Comparison of ENCODE assay signal across 8 cellular contexts in the genomic region with DNA sequence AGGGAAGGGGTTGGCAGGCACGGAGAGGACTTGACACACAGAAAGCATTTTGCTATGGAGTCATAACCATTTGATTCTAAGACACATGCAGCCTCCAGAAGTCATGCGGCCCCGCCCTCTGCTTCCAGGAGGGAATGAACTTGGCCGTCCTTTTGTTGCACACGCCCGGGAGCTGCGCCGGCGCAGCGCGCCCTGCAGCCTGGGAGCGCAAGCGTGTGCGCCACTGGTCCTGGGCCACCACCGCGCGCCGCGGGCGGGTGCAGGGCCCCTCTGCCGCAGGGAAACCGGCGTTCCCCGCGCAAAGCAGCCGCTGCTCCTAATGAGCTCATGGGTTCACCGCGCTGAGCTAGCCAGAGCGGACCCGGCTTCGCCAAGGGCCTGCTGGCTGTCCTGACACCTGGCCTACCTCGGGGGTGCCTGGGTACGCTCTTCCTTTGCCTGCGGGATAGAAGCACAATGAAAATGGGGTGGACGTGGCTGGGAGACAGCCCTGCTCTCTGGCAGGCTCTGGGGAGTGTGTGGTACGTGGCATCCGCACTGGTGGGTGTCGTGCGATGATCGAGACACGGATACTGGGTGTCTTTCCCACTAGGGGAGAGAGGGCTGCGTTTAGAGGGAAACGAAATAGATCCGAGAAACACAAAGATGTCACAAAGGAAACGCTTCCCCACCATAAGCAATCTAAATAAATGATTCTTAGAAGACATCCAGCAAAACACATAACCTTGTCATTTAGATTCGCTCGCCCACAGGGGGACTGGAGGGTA. TPM values are rescaled to one million over a fixed set of nuclear protein-coding genes. Genes with fewer than 3 reads are reported as not detected.
DNase-seq lines count a peak whose midpoint lies in the region; ATAC-seq and TF ChIP-seq lines count a peak whose summit lies in the region.

No MANE protein-coding gene starts in this region.

- H3K36me3 ChIP-seq in muscle layer of duodenum (ENCODE audit: control insufficient read depth in 1 of 2, insufficient read depth in 2 of 2, low read length in 2 of 2), result no peaks in the 10 kb centered on the region
- no peaks in the 10 kb centered on the region for H3K36me3 ChIP-seq in thoracic aorta

- peak; percentile 82 for DNase-seq in Ammon's horn (ENCODE audit: low spot score)
- DNase-seq in GM20000 (ENCODE audit: low spot score), result peak; percentile 67
- peak; percentile 19 for DNase-seq in NCI-H524 treated with DMSO at 0.1 percent for 48 hours (lab: John Stamatoyannopoulos, UW)
- DNase-seq in fibroblast of the aortic adventitia (ENCODE audit: low read depth), result peak; percentile 86
- peak; percentile 43 for DNase-seq in thoracic aorta (ENCODE audit: low spot score)
- DNase-seq in GF-D8 (lab: John Stamatoyannopoulos, UW), result no peak

- H3K4me1 Mint-ChIP-seq in activated T-helper 17 cell treated with anti-CD3 and anti-CD28 coated beads, Interleukin-2, amount 50 U/mL, for 72 hours, result peaks cover 8% of the 10 kb centered on the region

- no peak for TF ChIP-seq CTCF in GM20000 (IDR thresholded peaks at IDR 0.05; ENCODE audit: extremely low read depth, missing control alignments)
- TF ChIP-seq CTCF in fibroblast of the aortic adventitia (IDR thresholded peaks at IDR 0.05; ENCODE audit: insufficient read depth, low read length), result no peak
- TF ChIP-seq CTCF in thoracic aorta (IDR thresholded peaks at IDR 0.05), result no peak

- H3K4me1 ChIP-seq in muscle layer of duodenum (ENCODE audit: control insufficient read depth in 1 of 2, insufficient read depth in 2 of 2, low read length in 2 of 2), result peaks cover 4 to 19% of the 10 kb centered on the region in 2 donors
- H3K4me1 ChIP-seq in thoracic aorta (ENCODE audit: control insufficient read depth in 1 of 2, low read depth in 2 of 2), result peaks cover 15 to 17% of the 10 kb centered on the region in 2 donors

- ATAC-seq in activated T-helper 17 cell treated with anti-CD3 and anti-CD28 coated beads, Interleukin-2, amount 50 U/mL, for 72 hours (replicated peaks), result peak; percentile 45
- peak; percentile 74 for ATAC-seq in thoracic aorta (ENCODE audit: insufficient number of reproducible peaks, low FRiP score, low read depth)

- H3K36me3 Mint-ChIP-seq in activated T-helper 17 cell treated with anti-CD3 and anti-CD28 coated beads, Interleukin-2, amount 50 U/mL, for 72 hours (ENCODE audit: low read depth), result no peaks in the 10 kb centered on the region

- H3K27ac ChIP-seq in muscle layer of duodenum (ENCODE audit: low read length) (peak overlapping the region; percentile 82), thoracic aorta (peak overlapping the region; percentile 71)

- peaks cover 23% of the 10 kb centered on the region for H3K27me3 Mint-ChIP-seq in activated T-helper 17 cell treated with anti-CD3 and anti-CD28 coated beads, Interleukin-2, amount 50 U/mL, for 72 hours

- no peak overlapping the region for H3K27ac Mint-ChIP-seq in activated T-helper 17 cell treated with anti-CD3 and anti-CD28 coated beads, Interleukin-2, amount 50 U/mL, for 72 hours

- no peaks in the 10 kb centered on the region for H3K9me3 Mint-ChIP-seq in activated T-helper 17 cell treated with anti-CD3 and anti-CD28 coated beads, Interleukin-2, amount 50 U/mL, for 72 hours

- H3K4me3 Mint-ChIP-seq in activated T-helper 17 cell treated with anti-CD3 and anti-CD28 coated beads, Interleukin-2, amount 50 U/mL, for 72 hours, result peak overlapping the region; percentile 84

- H3K4me3 ChIP-seq in fibroblast of the aortic adventitia (ENCODE audit: low read depth, low read length) (peak overlapping the region; percentile 68), muscle layer of duodenum (ENCODE audit: low read depth in 1 of 2, low read length in 2 of 2) (peak overlapping the region; percentile 76 to 86), thoracic aorta (peak overlapping the region; percentile 95)

- H3K27me3 ChIP-seq in muscle layer of duodenum (ENCODE audit: low read depth, low read length) (peaks cover 4% of the 10 kb centered on the region), thoracic aorta (replicated peaks; ENCODE audit: insufficient read depth) (no peaks in the 10 kb centered on the region)

- H3K9me3 ChIP-seq in muscle layer of duodenum (ENCODE audit: control insufficient read depth in 1 of 2, low read length in 2 of 2) (no peaks in the 10 kb centered on the region), thoracic aorta (no peaks in the 10 kb centered on the region)

RNA-seq across cellular contexts. Expression of gene MICAL3, which starts 0.7 kb away (rescaled TPM):
- total RNA-seq in activated T-helper 17 cell treated with anti-CD3 and anti-CD28 coated beads, Interleukin-2, amount 50 U/mL, for 72 hours, result 10 to 100 TPM; 28.7 to 38.5 TPM
- total RNA-seq in fibroblast of the aortic adventitia (ENCODE audit: low replicate concordance) (18.8 and 20.5 TPM in 2 replicates), thoracic aorta (10 to 100 TPM; 45.2 to 78.0 TPM)

RNA-seq across cellular contexts. Expression of gene PEX26, which starts 54.1 kb away (rescaled TPM):
- 10 to 100 TPM; 53.4 to 70.5 TPM for total RNA-seq in activated T-helper 17 cell treated with anti-CD3 and anti-CD28 coated beads, Interleukin-2, amount 50 U/mL, for 72 hours
- total RNA-seq in fibroblast of the aortic adventitia (ENCODE audit: low replicate concordance), result 26.1 and 41.7 TPM in 2 replicates
- total RNA-seq in thoracic aorta, result 10 to 100 TPM; 39.1 to 46.0 TPM
